ENCODE assay signal across 10 cellular contexts in genomic region chr15:100114526-100114925, GRCh38.
DNase-seq lines count a peak whose midpoint lies in the region; ATAC-seq and TF ChIP-seq lines count a peak whose summit lies in the region.
"Had no signal": no experiment of that assay in that cellular context is flagged by ENCODE, and none has a peak within 500 bp of the region (broad histone marks: within the 10 kb centered on the region; RNA-seq: fewer than 3 reads in every experiment).

No MANE protein-coding gene starts in this region.

- H3K36me3 Mint-ChIP-seq in T-cell, result peaks cover 16% of the 10 kb centered on the region

- H3K27ac ChIP-seq in angular gyrus (ENCODE audit: low read depth, low read length), result peak overlapping the region; percentile 79
- no peak overlapping the region for H3K27ac ChIP-seq in hepatocyte
- H3K27ac ChIP-seq in WERI-Rb-1, result no peak overlapping the region

- peak overlapping the region; percentile 43 for H3K4me2 ChIP-seq in hepatocyte

- peaks cover 0 to 2% (median 0%) of the 10 kb centered on the region in 3 donors for H3K9me3 Mint-ChIP-seq in T-cell
- H3K9me3 Mint-ChIP-seq: T-helper 2 cell treated with Interferon-gamma antibody and Interleukin-4, amounts not matched to agents 5 μg/mL and 100 μg/mL, for 36 hours had no signal

- in situ Hi-C loops in ACHN (cut with HindIII; ENCODE audit: low pct_ligation_motif_present, low pct_unique_long_range_greater_than_20kb, low sequenced_read_pairs), result no loop called here

- no peak for TF ChIP-seq CTCF in hepatocyte (IDR thresholded peaks at IDR 0.05; ENCODE audit: poor library complexity)
- no peak for TF ChIP-seq CTCF in WERI-Rb-1 (IDR thresholded peaks at IDR 0.05; ENCODE audit: low read depth, low read length)

- DNase-seq in EH (ENCODE audit: low read depth), result peak; percentile 33
- DNase-seq in hepatocyte (ENCODE audit: low spot score), result no peak
- DNase-seq in sciatic nerve (ENCODE audit: low spot score), result no peak
- DNase-seq in T-cell, result no peak
- DNase-seq in ACHN, result no peak
- DNase-seq in WERI-Rb-1, result no peak
- DNase-seq in NCI-H748 treated with DMSO at 0.1 percent for 48 hours (lab: John Stamatoyannopoulos, UW), result no peak
- DNase-seq: NCI-H1930 had no signal

- H3K9me3 ChIP-seq in hepatocyte (ENCODE audit: low read depth) (no peaks in the 10 kb centered on the region), WERI-Rb-1 (ENCODE audit: severe bottlenecking) (no peaks in the 10 kb centered on the region)

- POLR2A ChIA-PET in T-cell (lab: Charles Lee), result no interaction called here

- H3K4me3 Mint-ChIP-seq in T-cell, result peak overlapping the region in 1 of 3 donors; percentile 9
- H3K4me3 Mint-ChIP-seq: T-helper 2 cell treated with Interferon-gamma antibody and Interleukin-4, amounts not matched to agents 5 μg/mL and 100 μg/mL, for 36 hours had no signal

- H3K27me3 Mint-ChIP-seq in T-cell, result no peaks in the 10 kb centered on the region

- no peak overlapping the region for H2AFZ ChIP-seq in hepatocyte

- ATAC-seq in sciatic nerve, result peak; percentile 64
- ATAC-seq in T-cell (replicated peaks in 1 of 4), result no peak

- 41% methylated on average over 11 of the region's 11 CpGs for WGBS in hepatocyte (ENCODE audit: low lambda C conversion rate, missing lambda C conversion rate)

- peak overlapping the region in 1 of 2 donors; percentile 84 for H3K27ac Mint-ChIP-seq in T-cell
- H3K27ac Mint-ChIP-seq: T-helper 2 cell treated with Interferon-gamma antibody and Interleukin-4, amounts not matched to agents 5 μg/mL and 100 μg/mL, for 36 hours had no signal

- no peaks in the 10 kb centered on the region for H3K27me3 ChIP-seq in hepatocyte
- H3K27me3 ChIP-seq in WERI-Rb-1 (ENCODE audit: insufficient read depth, low read depth, severe bottlenecking), result peaks cover 17% of the 10 kb centered on the region

- H3K4me1 ChIP-seq in hepatocyte (ENCODE audit: insufficient read depth), result peaks cover 17% of the 10 kb centered on the region

- CTCF ChIA-PET in T-cell (lab: Charles Lee), result no interaction called here

- intact Hi-C loops in sciatic nerve (cut with DNase I), result no loop called here

- peaks cover 26 to 49% (median 32%) of the 10 kb centered on the region in 3 donors for H3K4me1 Mint-ChIP-seq in T-cell

- no peaks in the 10 kb centered on the region for H3K79me2 ChIP-seq in hepatocyte

- H3K9me2 ChIP-seq in hepatocyte (replicated peaks; ENCODE audit: insufficient read depth), result no peaks in the 10 kb centered on the region

- H3K36me3 ChIP-seq in hepatocyte (replicated peaks; ENCODE audit: insufficient read depth, low read depth) (no peaks in the 10 kb centered on the region), WERI-Rb-1 (no peaks in the 10 kb centered on the region)

- no peaks in the 10 kb centered on the region for H4K20me1 ChIP-seq in hepatocyte (ENCODE audit: insufficient read depth, poor library complexity, severe bottlenecking)

- no peak overlapping the region for H3K4me3 ChIP-seq in hepatocyte
- H3K4me3 ChIP-seq in WERI-Rb-1 (ENCODE audit: low read depth, low read length), result no peak overlapping the region
